In genomic region chr2:174730530-174731018, GRCh38 we compare ENCODE assay signal across 8 cellular contexts. TPM values are rescaled to one million over a fixed set of nuclear protein-coding genes. Genes with fewer than 3 reads are reported as not detected.
DNase-seq lines count a peak whose midpoint lies in the region; ATAC-seq, FAIRE-seq and TF ChIP-seq lines count a peak whose summit lies in the region.

No MANE protein-coding gene starts in this region.

- H3K27me3 Mint-ChIP-seq in natural killer cell treated with Interleukin-12 subunit alpha and Interleukin-12 subunit beta and Interleukin-15 and Interleukin-18, amount 100 ng/mL, for 72 hours: peaks cover 45 to 52% of the 10 kb centered on the region in 2 donors

- no peak overlapping the region for H2AK5ac ChIP-seq in mesendoderm (ENCODE audit: low read length)

- CTCF ChIA-PET in A549 (lab: Yijun Ruan, JAX): interaction anchor here (0.6 to 4.8 kb wide), 8 partner anchors 12 to 152 kb away, joined by 3 to 21 read pairs (median 4); no protein-coding TSS in a partner anchor

- H4K5ac ChIP-seq in mesendoderm (ENCODE audit: low read length): no peak overlapping the region

- H2BK5ac ChIP-seq in mesendoderm (ENCODE audit: low read length): no peak overlapping the region

- H2BK15ac ChIP-seq in mesendoderm (replicated peaks; ENCODE audit: low read depth): no peak overlapping the region

- TF ChIP-seq EP300 in A549 (IDR thresholded peaks at IDR 0.05): no peak

- H3K27ac Mint-ChIP-seq in natural killer cell treated with Interleukin-12 subunit alpha and Interleukin-12 subunit beta and Interleukin-15 and Interleukin-18, amount 100 ng/mL, for 72 hours: no peak overlapping the region

- DNase-seq in A549 (ENCODE audit: low read depth in 1 of 2, low spot score in 1 of 2) (no peak), esophagus squamous epithelium (lab: John Stamatoyannopoulos, UW) (no peak), mesendoderm (no peak), GM13976 (ENCODE audit: low spot score) (no peak)
- DNase-seq in Jurkat, Clone E6-1 (ENCODE audit: low read depth, low spot score): no peak
- DNase-seq in natural killer cell treated with Interleukin-12 subunit alpha and Interleukin-12 subunit beta and Interleukin-15 and Interleukin-18, amount 100 ng/mL, for 72 hours (ENCODE audit: low spot score): no peak

- TF ChIP-seq RAD21 in A549 (conservative IDR thresholded peaks at IDR 0.05 in 1 of 2, IDR thresholded peaks at IDR 0.05 in 1 of 2): no peak

- in situ Hi-C loops in GM13976 (cut with MboI; ENCODE audit: low sequenced_read_pairs, unreplicated experiment): no loop called here

- H3K27ac ChIP-seq in A549 (peak overlapping the region in 1 of 2 experiments; percentile 61; a peak in 2 of 6 replicates), esophagus squamous epithelium (no peak overlapping the region), mesendoderm (ENCODE audit: low read depth, low read length) (no peak overlapping the region)

- no peaks in the 10 kb centered on the region for H3K79me1 ChIP-seq in mesendoderm (ENCODE audit: low read length)

- H3K56ac ChIP-seq in mesendoderm (ENCODE audit: low read length): no peak overlapping the region

- H3K79me2 ChIP-seq in mesendoderm (ENCODE audit: control insufficient read depth, insufficient read depth, low read length): no peaks in the 10 kb centered on the region

- no peak overlapping the region for H3K23ac ChIP-seq in mesendoderm (ENCODE audit: low read length)

- TF ChIP-seq POLR2A in A549 (IDR thresholded peaks at IDR 0.05; ENCODE audit: low read length) (no peak), esophagus squamous epithelium (IDR thresholded peaks at IDR 0.05) (no peak), GM18505 (IDR thresholded peaks at IDR 0.05; ENCODE audit: borderline replicate concordance, extremely low read depth, insufficient read depth, insufficient read length) (no peak)

- TF ChIP-seq CTCF in A549 (IDR thresholded peaks at IDR 0.05) (no peak), esophagus squamous epithelium (IDR thresholded peaks at IDR 0.05) (no peak), GM13976 (IDR thresholded peaks at IDR 0.05; ENCODE audit: borderline replicate concordance, control extremely low read depth, extremely low read depth, insufficient read depth, missing control alignments) (no peak)

- intact Hi-C loops in esophagus squamous epithelium (cut with DNase I): no loop called here

- ATAC-seq in A549: peak in 1 of 2 experiments; percentile 22; a peak in 2 of 6 replicates
- ATAC-seq in natural killer cell treated with Interleukin-12 subunit alpha and Interleukin-12 subunit beta and Interleukin-15 and Interleukin-18, amount 100 ng/mL, for 72 hours: no peak
- no peak for ATAC-seq in GM18505 (IDR thresholded peaks at IDR 0.05; ENCODE audit: unreplicated experiment)
- no peak for ATAC-seq in HG03097 (IDR thresholded peaks at IDR 0.05; ENCODE audit: low FRiP score, unreplicated experiment)

- H3K4me3 Mint-ChIP-seq in natural killer cell treated with Interleukin-12 subunit alpha and Interleukin-12 subunit beta and Interleukin-15 and Interleukin-18, amount 100 ng/mL, for 72 hours: peak overlapping the region; percentile 63

- H3K4me1 ChIP-seq in A549 (no peaks in the 10 kb centered on the region), esophagus squamous epithelium (peaks cover 4 to 13% (median 8%) of the 10 kb centered on the region in 3 donors), mesendoderm (ENCODE audit: control insufficient read depth, low read depth, low read length) (no peaks in the 10 kb centered on the region)

- H3K4me3 ChIP-seq in A549 (peak overlapping the region; percentile 51), esophagus squamous epithelium (peak overlapping the region; percentile 21 to 64 (median 38)), mesendoderm (ENCODE audit: low read length) (no peak overlapping the region)
- peak overlapping the region; percentile 41; the same call in 1 of the 2 replicates for H3K4me3 ChIP-seq in Jurkat, Clone E6-1 (ENCODE audit: low read length)

- H3K9me3 ChIP-seq in A549 (no peaks in the 10 kb centered on the region), esophagus squamous epithelium (no peaks in the 10 kb centered on the region)

- no peak overlapping the region for H3K18ac ChIP-seq in mesendoderm (ENCODE audit: low read length)

- H3K4ac ChIP-seq in mesendoderm (ENCODE audit: low read depth, low read length): no peak overlapping the region

- POLR2A ChIA-PET in A549 (lab: Yijun Ruan, JAX): no interaction called here

- H3K9ac ChIP-seq in mesendoderm (ENCODE audit: low read length): no peak overlapping the region

- H3K27me3 ChIP-seq in esophagus squamous epithelium (peaks cover 0 to 40% (median 0%) of the 10 kb centered on the region in 4 donors), mesendoderm (ENCODE audit: insufficient read depth, low read length, poor library complexity) (no peaks in the 10 kb centered on the region)

- H3K36me3 ChIP-seq in esophagus squamous epithelium: no peaks in the 10 kb centered on the region
- H3K36me3 ChIP-seq in mesendoderm (ENCODE audit: control insufficient read depth, insufficient read depth, low read length): no peaks in the 10 kb centered on the region

- 80% methylated on average over 15 of the region's 15 CpGs for WGBS in A549 (ENCODE audit: missing lambda C conversion rate)
- 71 to 72% methylated on average over 10 to 11 of the region's 15 CpGs for WGBS in esophagus squamous epithelium, 2 donors
- WGBS in mesendoderm (ENCODE audit: extremely low coverage, insufficient coverage, low lambda C conversion rate): no CpG with 5 or more reads among the region's 15 CpGs

- peaks cover 7 to 8% of the 10 kb centered on the region in 2 donors for H3K4me1 Mint-ChIP-seq in natural killer cell treated with Interleukin-12 subunit alpha and Interleukin-12 subunit beta and Interleukin-15 and Interleukin-18, amount 100 ng/mL, for 72 hours (ENCODE audit: low read depth in 2 of 2)

- no peaks in the 10 kb centered on the region for H3K36me3 Mint-ChIP-seq in natural killer cell treated with Interleukin-12 subunit alpha and Interleukin-12 subunit beta and Interleukin-15 and Interleukin-18, amount 100 ng/mL, for 72 hours

- H3K4me2 ChIP-seq in A549: peak overlapping the region; percentile 95
- H3K4me2 ChIP-seq in mesendoderm (ENCODE audit: low read length): no peak overlapping the region

- no peak overlapping the region for H2BK120ac ChIP-seq in mesendoderm (ENCODE audit: low read depth, low read length)

- no peak for FAIRE-seq in A549 (lab: Jason Lieb, UNC)

- H4K8ac ChIP-seq in mesendoderm (ENCODE audit: low read depth, low read length): no peak overlapping the region

- H3K9me3 Mint-ChIP-seq in natural killer cell treated with Interleukin-12 subunit alpha and Interleukin-12 subunit beta and Interleukin-15 and Interleukin-18, amount 100 ng/mL, for 72 hours: no peaks in the 10 kb centered on the region

TF ChIP-seq in A549, 52 proteins besides CTCF, POLR2A, EP300 and RAD21:
- no peak for TF ChIP-seq GATA3 (IDR thresholded peaks at IDR 0.05; ENCODE audit: borderline replicate concordance)
- TF ChIP-seq JUNB (IDR thresholded peaks at IDR 0.05): no peak
- no peak for TF ChIP-seq ESRRA (IDR thresholded peaks at IDR 0.05; ENCODE audit: borderline replicate concordance, low read length)
- TF ChIP-seq HOXB5 (CRISPR knock-in tag; IDR thresholded peaks at IDR 0.05): no peak
- TF ChIP-seq KDM1A (IDR thresholded peaks at IDR 0.05; ENCODE audit: low read depth): no peak
- TF ChIP-seq NFE2L2 (conservative IDR thresholded peaks at IDR 0.05; ENCODE audit: low read length): no peak
- TF ChIP-seq MAZ (IDR thresholded peaks at IDR 0.05; ENCODE audit: borderline replicate concordance, low read depth, low read length): no peak
- no peak for TF ChIP-seq FOSL2 (IDR thresholded peaks at IDR 0.05)
- no peak for TF ChIP-seq FOSL2 (CRISPR knock-in tag; IDR thresholded peaks at IDR 0.05)
- TF ChIP-seq BHLHE40 (IDR thresholded peaks at IDR 0.05; ENCODE audit: low read depth, low read length): no peak
- TF ChIP-seq FOSB (CRISPR knock-in tag; IDR thresholded peaks at IDR 0.05): no peak
- no peak for TF ChIP-seq CHD2 (IDR thresholded peaks at IDR 0.05; ENCODE audit: low read length, partially characterized antibody)
- no peak for TF ChIP-seq BCL3 (IDR thresholded peaks at IDR 0.05)

RNA-seq across cellular contexts. Expression of gene CHRNA1, which starts 33.7 kb away (rescaled TPM):
- polyA plus RNA-seq in A549 (2011; rRNA removed): not detected in 2 replicates
- not detected in 2 replicates for polyA plus RNA-seq in A549 (2012; cell fraction: cytosol; rRNA removed)
- not detected in 2 replicates for polyA plus RNA-seq in A549 (2012; cell fraction: nucleus; rRNA removed)
- not detected in 3 replicates for polyA plus RNA-seq in A549 (2017; fragmentation: RNase III; extraction: RNeasy Plus Mini Kit Qiagen cat#74134 plus additional on column Dnase treatment)
- polyA minus RNA-seq in A549 (2011; rRNA and poly(A)+ RNA removed): not detected in 2 replicates
- polyA plus RNA-seq in Jurkat, Clone E6-1 (2012; ENCODE audit: insufficient read depth, insufficient read length): not detected
- total RNA-seq in esophagus squamous epithelium: not detected
- total RNA-seq in natural killer cell treated with Interleukin-12 subunit alpha and Interleukin-12 subunit beta and Interleukin-15 and Interleukin-18, amount 100 ng/mL, for 72 hours: not detected
- polyA plus RNA-seq in mesendoderm (2013, experiment 1 of 2): 5.7 TPM
- 5.2 TPM for polyA plus RNA-seq in mesendoderm (2013, experiment 2 of 2)
